20 cellular contexts compared by ENCODE assay signal in the genomic region with DNA sequence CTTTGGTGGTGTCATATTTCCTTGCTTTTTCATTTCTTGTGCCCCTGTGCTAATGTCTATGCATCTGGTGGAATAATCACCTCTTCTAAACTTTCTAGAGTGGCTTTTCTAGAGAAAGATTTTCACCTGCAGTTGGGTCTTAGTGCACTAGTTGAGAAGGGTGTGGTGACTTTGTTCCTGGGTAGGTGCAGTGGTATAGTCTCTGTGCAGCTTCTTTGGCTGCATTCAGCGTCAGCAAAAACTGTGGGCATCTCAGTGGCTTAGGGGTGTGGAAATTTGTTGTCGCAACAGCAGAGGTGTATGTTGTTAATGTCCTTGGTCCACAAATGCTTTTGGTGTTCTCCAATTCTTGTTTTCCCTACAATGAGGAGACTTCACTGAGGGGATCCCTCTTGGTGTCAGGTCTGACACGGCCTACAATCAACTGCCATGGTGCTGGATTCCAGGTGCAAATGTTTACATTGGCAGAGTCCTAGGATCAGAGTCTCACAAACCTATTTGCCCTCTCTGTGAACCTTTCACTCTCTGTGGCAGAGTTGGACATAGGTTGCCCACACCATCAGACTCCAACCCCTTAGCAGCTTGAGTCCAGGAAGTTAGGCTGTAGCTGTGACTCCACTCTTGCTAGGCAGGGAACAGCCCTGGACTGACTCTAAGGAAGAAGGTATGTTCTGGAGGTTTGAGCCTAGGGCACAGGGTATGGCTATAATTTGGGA. TPM values are rescaled to one million over a fixed set of nuclear protein-coding genes. Genes with fewer than 3 reads are reported as not detected.
DNase-seq lines count a peak whose midpoint lies in the region; ATAC-seq and TF ChIP-seq lines count a peak whose summit lies in the region.
"Had no signal": no experiment of that assay in that cellular context is flagged by ENCODE, and none has a peak within 500 bp of the region (broad histone marks: within the 10 kb centered on the region; RNA-seq: fewer than 3 reads in every experiment).

No MANE protein-coding gene starts in this region.

- no peak for TF ChIP-seq CTCF in LNCaP clone FGC (IDR thresholded peaks at IDR 0.05; ENCODE audit: control insufficient read depth, extremely low read depth, insufficient read depth)

- no peak overlapping the region for H3K27ac Mint-ChIP-seq in stimulated activated naive B cell treated with anti-CD40 and anti-IgM and Interleukin-4, amounts not matched to agents 10 μg/mL and 1 μg/mL and 100 μg/mL, for 72 hours

- no peak overlapping the region for H3K4me3 ChIP-seq in LNCaP clone FGC (ENCODE audit: low read depth, low read length)

- peaks cover 10 to 12% of the 10 kb centered on the region in 2 donors for H3K27me3 Mint-ChIP-seq in stimulated activated naive B cell treated with anti-CD40 and anti-IgM and Interleukin-4, amounts not matched to agents 10 μg/mL and 1 μg/mL and 100 μg/mL, for 72 hours

- peaks cover 11 to 15% of the 10 kb centered on the region in 2 donors for H3K9me3 Mint-ChIP-seq in stimulated activated naive B cell treated with anti-CD40 and anti-IgM and Interleukin-4, amounts not matched to agents 10 μg/mL and 1 μg/mL and 100 μg/mL, for 72 hours
- H3K9me3 Mint-ChIP-seq: H9 had no signal

- H3K36me3 Mint-ChIP-seq in stimulated activated naive B cell treated with anti-CD40 and anti-IgM and Interleukin-4, amounts not matched to agents 10 μg/mL and 1 μg/mL and 100 μg/mL, for 72 hours: peaks cover 0 to 4% of the 10 kb centered on the region in 2 donors

- no peak overlapping the region for H3K4me3 Mint-ChIP-seq in stimulated activated naive B cell treated with anti-CD40 and anti-IgM and Interleukin-4, amounts not matched to agents 10 μg/mL and 1 μg/mL and 100 μg/mL, for 72 hours
- H3K4me3 Mint-ChIP-seq: H9 had no signal

- peak; percentile 92 for ATAC-seq in left lobe of liver
- ATAC-seq in stimulated activated naive B cell treated with anti-CD40 and anti-IgM and Interleukin-4, amounts not matched to agents 10 μg/mL and 1 μg/mL and 100 μg/mL, for 72 hours (replicated peaks): no peak
- ATAC-seq in HG03460 (IDR thresholded peaks at IDR 0.05; ENCODE audit: unreplicated experiment): no peak
- ATAC-seq in HG02884 (IDR thresholded peaks at IDR 0.05; ENCODE audit: unreplicated experiment): no peak

- no peaks in the 10 kb centered on the region for H3K4me1 Mint-ChIP-seq in stimulated activated naive B cell treated with anti-CD40 and anti-IgM and Interleukin-4, amounts not matched to agents 10 μg/mL and 1 μg/mL and 100 μg/mL, for 72 hours
- H3K4me1 Mint-ChIP-seq: H9 had no signal

- DNase-seq in LNCaP clone FGC (ENCODE audit: low read depth) (peak; percentile 59), SHP77 (lab: John Stamatoyannopoulos, UW) (peak; percentile 25 to 66), left lobe of liver (ENCODE audit: low spot score) (peak; percentile 82), germinal center (ENCODE audit: low spot score) (no peak)
- DNase-seq in stimulated activated naive B cell treated with anti-CD40 and anti-IgM and Interleukin-4, amounts not matched to agents 10 μg/mL and 1 μg/mL and 100 μg/mL, for 72 hours: no peak
- DNase-seq: ACHN, C1 segment of cervical spinal cord, DND-41, H9, Kasumi-1, MM.1S, NCI-H1092 treated with DMSO at 0.1 percent for 48 hours, NCI-H146, NCI-H2081 treated with DMSO at 0.1 percent for 48 hours, NCI-H510A, NCI-H82 had no signal

RNA-seq across cellular contexts. Expression of gene GDPD4, which starts 48.8 kb away (rescaled TPM):
- 10.2 TPM for total RNA-seq in left lobe of liver
- total RNA-seq: G401, H9, SK-MEL-5 had no signal

Comparison
In these comparisons a context has a peak if more than half of its experiments do, and no peak if none do; other contexts are left out.
1. DNase-seq: peak in LNCaP clone FGC (single experiment), SHP77 (2 of 2) and left lobe of liver (single experiment); none in stimulated activated naive B cell treated with anti-CD40 and anti-IgM and Interleukin-4, amounts not matched to agents 10 μg/mL and 1 μg/mL and 100 μg/mL, for 72 hours (single experiment) and germinal center (single experiment).